ENCODE assay signal across 4 cellular contexts in the genomic region with DNA sequence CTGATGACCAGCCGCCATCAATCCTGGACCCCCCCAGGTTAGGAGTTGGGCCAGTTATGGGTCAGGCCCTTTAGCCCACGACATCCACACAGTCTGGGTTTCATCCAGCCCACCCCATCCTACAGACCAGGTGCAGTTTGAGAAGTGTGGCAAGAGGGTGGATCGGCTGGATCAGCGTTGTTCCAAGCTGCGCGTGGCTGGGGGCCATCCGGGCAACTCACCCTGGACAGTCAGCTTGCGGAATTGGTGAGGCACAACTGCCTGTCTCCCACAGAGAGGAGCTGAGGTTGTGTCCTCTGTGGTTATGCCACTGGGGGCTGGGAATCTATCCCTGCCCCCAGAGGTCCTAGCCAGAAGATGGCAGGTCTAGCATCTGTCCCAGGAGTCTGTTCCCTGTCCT. TPM values are rescaled to one million over a fixed set of nuclear protein-coding genes. Genes with fewer than 3 reads are reported as not detected.
"Had no signal": no experiment of that assay in that cellular context is flagged by ENCODE, and none has a peak within 500 bp of the region (broad histone marks: within the 10 kb centered on the region; RNA-seq: fewer than 3 reads in every experiment).

No MANE protein-coding gene starts in this region.

RNA-seq across cellular contexts. Expression of gene RNU1-3, which starts 18.0 kb away (rescaled TPM):
- total RNA-seq: fibroblast of villous mesenchyme had no signal
- polyA plus RNA-seq: heart right ventricle, mammary epithelial cell, SK-N-SH had no signal
